Comparison of ENCODE assay signal across 8 cellular contexts in the genomic region with DNA sequence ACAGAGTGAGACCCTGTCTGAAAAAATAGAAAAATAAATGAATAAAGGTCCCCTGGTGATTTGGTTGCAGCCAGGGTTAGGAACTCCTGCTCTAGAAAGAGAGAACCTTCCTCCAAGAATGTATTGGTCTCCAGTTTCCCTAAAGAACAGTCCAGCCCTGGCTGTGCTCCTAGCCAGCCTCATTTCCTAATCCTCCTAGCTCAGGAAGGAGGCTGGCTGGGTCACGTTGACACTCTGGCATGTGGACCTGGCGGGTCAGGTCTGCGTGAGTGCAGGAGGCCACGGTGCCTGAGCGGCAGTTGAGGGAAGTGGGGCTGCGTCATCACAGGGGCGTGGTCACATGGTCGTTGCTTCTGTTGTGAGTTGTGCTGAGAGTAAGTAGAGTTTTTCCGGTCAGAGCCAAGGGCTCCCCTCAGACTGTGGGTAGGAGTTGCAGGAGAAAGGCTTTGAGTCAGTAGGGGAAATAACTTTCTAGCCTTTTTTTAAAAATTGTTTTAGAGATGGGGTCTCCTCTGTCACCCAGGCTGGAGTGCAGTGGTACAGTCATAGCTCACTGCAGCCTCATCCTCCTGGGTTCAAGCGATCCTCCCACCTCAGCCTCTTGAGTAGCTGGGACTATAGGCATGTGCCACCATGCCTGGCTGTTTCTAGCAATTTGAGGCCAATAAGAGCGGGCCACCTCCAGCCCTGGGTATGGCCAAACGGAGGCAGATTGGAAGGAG.
DNase-seq lines count a peak whose midpoint lies in the region; ATAC-seq, FAIRE-seq and TF ChIP-seq lines count a peak whose summit lies in the region.

No MANE protein-coding gene starts in this region.

- DNase-seq in GM12892 (ENCODE audit: insufficient read length) (peak; percentile 64), SKM-1 treated with dmso at 0.1 percent for 144 hours (lab: John Stamatoyannopoulos, UW; ENCODE audit: unreplicated experiment) (peak; percentile 73), left cardiac atrium (peak; percentile 94), NCI-H2227 treated with DMSO at 0.1 percent for 48 hours (lab: John Stamatoyannopoulos, UW) (no peak)
- DNase-seq in stimulated activated CD4-positive, alpha-beta T cell treated with anti-CD3 and anti-CD28 coated beads, Interleukin-12 subunit alpha, Interleukin-12 subunit beta, amount 100 ng/mL, for 4 hours: peak; percentile 72

- no peak; the same call in 1 of the 2 replicates for TF ChIP-seq POLR2A in GM12892 (IDR thresholded peaks at IDR 0.05; ENCODE audit: low read depth, low read length)

- H3K4me1 Mint-ChIP-seq in activated naive CD8-positive, alpha-beta T cell (ENCODE audit: low read depth): peaks cover 47% of the 10 kb centered on the region

- ATAC-seq in HG03095 (IDR thresholded peaks at IDR 0.05; ENCODE audit: unreplicated experiment) (peak; percentile 62), left cardiac atrium (peak; percentile 51 to 53), HG03045 (IDR thresholded peaks at IDR 0.05; ENCODE audit: unreplicated experiment) (no peak)

- no peaks in the 10 kb centered on the region for H3K36me3 Mint-ChIP-seq in activated naive CD8-positive, alpha-beta T cell

- no peaks in the 10 kb centered on the region for H3K27me3 Mint-ChIP-seq in activated naive CD8-positive, alpha-beta T cell

- FAIRE-seq in GM12892 (lab: Jason Lieb, UNC): peak; percentile 81

- no peaks in the 10 kb centered on the region for H3K9me3 Mint-ChIP-seq in activated naive CD8-positive, alpha-beta T cell (ENCODE audit: low read depth)

- H3K27ac Mint-ChIP-seq in activated naive CD8-positive, alpha-beta T cell: peak overlapping the region; percentile 85

- intact Hi-C loops in left cardiac atrium (cut with DNase I): loop anchor here in 1 of 2 donors (10.0 kb wide), 1 partner anchor 309 kb away; a partner anchor contains a TSS

- H3K4me3 Mint-ChIP-seq in activated naive CD8-positive, alpha-beta T cell: peak overlapping the region; percentile 44
